Comparison of ENCODE assay signal across 18 cellular contexts in the genomic region with DNA sequence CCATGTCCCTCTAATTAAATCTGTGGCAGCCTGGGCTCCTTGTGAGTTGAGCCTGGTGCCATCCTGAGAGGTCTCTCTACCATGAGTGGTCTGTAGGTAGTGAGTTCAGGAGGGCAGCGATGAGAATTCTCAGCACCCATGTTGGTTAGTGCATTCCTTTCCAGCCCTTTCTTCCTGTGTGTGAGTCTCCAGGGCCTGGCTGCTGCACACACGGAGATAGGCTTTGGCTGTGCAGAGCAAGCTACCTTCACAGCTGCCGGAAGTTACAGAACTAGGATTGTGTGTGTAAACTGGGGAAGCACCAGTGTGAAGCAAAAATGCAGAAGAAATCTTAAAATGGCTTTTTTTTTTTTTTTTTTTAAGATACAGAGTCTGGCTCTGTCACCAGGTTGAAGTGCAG.
DNase-seq lines count a peak whose midpoint lies in the region; ATAC-seq lines count a peak whose summit lies in the region.
"Had no signal": no experiment of that assay in that cellular context is flagged by ENCODE, and none has a peak within 500 bp of the region (broad histone marks: within the 10 kb centered on the region; RNA-seq: fewer than 3 reads in every experiment).

No MANE protein-coding gene starts in this region.

- peaks cover 0 to 17% (median 3%) of the 10 kb centered on the region in 9 donors for H3K9me3 Mint-ChIP-seq in naive thymus-derived CD8-positive, alpha-beta T cell
- H3K9me3 Mint-ChIP-seq: CD8-positive, alpha-beta T cell; H9 had no signal

- no peak overlapping the region for H3K27ac Mint-ChIP-seq in naive thymus-derived CD8-positive, alpha-beta T cell
- H3K27ac Mint-ChIP-seq: B cell; CD4-positive, CD25-positive, alpha-beta regulatory T cell; CD8-positive, alpha-beta T cell had no signal

- no peak for ATAC-seq in naive thymus-derived CD8-positive, alpha-beta T cell
- ATAC-seq: CD8-positive, alpha-beta T cell; GM12878; HCT116 had no signal

- H3K4me3 Mint-ChIP-seq in naive thymus-derived CD8-positive, alpha-beta T cell: no peak overlapping the region
- H3K4me3 Mint-ChIP-seq: B cell; CD4-positive, CD25-positive, alpha-beta regulatory T cell; CD8-positive, alpha-beta T cell; H9 had no signal

- POLR2A ChIA-PET in naive thymus-derived CD8-positive, alpha-beta T cell (lab: Charles Lee): no interaction called here

- peak; percentile 27 for DNase-seq in H4 (ENCODE audit: low spot score)
- DNase-seq in RPMI7951 (ENCODE audit: low read depth): peak; percentile 78
- peak; percentile 37 for DNase-seq in astrocyte of the hippocampus (ENCODE audit: low read depth, low spot score)
- DNase-seq in naive thymus-derived CD8-positive, alpha-beta T cell: no peak
- no peak for DNase-seq in NCI-H2081 treated with DMSO at 0.1 percent for 48 hours (lab: John Stamatoyannopoulos, UW)
- DNase-seq in nucleus accumbens (lab: John Stamatoyannopoulos, UW): no peak
- DNase-seq: Caco-2; CD4-positive, CD25-positive, alpha-beta regulatory T cell; CD8-positive, alpha-beta T cell; DMS153; DND-41; EL; GDM1; GM23248; H9 had no signal

- no peaks in the 10 kb centered on the region for H3K4me1 Mint-ChIP-seq in naive thymus-derived CD8-positive, alpha-beta T cell
- H3K4me1 Mint-ChIP-seq: B cell had no signal

- H3K36me3 Mint-ChIP-seq in naive thymus-derived CD8-positive, alpha-beta T cell: no peaks in the 10 kb centered on the region
- H3K36me3 Mint-ChIP-seq: CD4-positive, CD25-positive, alpha-beta regulatory T cell; CD8-positive, alpha-beta T cell had no signal

- peaks cover 0 to 6% (median 0%) of the 10 kb centered on the region in 5 donors for H3K27me3 Mint-ChIP-seq in naive thymus-derived CD8-positive, alpha-beta T cell
- H3K27me3 Mint-ChIP-seq: B cell; CD4-positive, CD25-positive, alpha-beta regulatory T cell had no signal

Comparison
In these comparisons a context has a peak if more than half of its experiments do, and no peak if none do; other contexts are left out.
1. DNase-seq: peak in H4 (single experiment), RPMI7951 (single experiment) and astrocyte of the hippocampus (single experiment); none in naive thymus-derived CD8-positive, alpha-beta T cell (0 of 10), NCI-H2081 treated with DMSO at 0.1 percent for 48 hours (single experiment) and nucleus accumbens (0 of 56).